ENCODE assay signal across 31 cellular contexts in the genomic region with DNA sequence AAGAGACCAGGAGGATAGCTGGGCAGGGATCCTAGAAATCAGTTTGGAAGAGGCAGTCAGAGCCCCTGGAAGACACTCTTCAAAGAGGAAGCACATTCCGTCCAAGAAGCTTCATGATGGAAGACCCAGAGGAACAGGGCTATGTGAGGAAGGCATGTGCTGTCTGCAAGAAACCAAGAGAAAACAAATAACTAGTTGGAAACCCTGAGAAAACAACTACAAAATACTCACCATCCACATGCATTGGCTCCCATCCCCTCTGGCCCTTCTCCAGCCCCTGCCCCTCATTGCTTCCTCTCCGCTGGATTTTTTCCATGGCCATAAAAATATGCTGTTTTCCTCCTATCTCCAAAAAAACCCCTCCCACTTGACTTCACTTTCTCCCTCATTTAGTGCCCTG. TPM values are rescaled to one million over a fixed set of nuclear protein-coding genes. Genes with fewer than 3 reads are reported as not detected.
"Had no signal": no experiment of that assay in that cellular context is flagged by ENCODE, and none has a peak within 500 bp of the region (broad histone marks: within the 10 kb centered on the region; RNA-seq: fewer than 3 reads in every experiment).

No MANE protein-coding gene starts in this region.

- H3K9me3 ChIP-seq: esophagus squamous epithelium, neutrophil, prostate gland, right lobe of liver, suprapubic skin, thyroid gland had no signal

- H3K27me3 ChIP-seq: cardiac muscle cell, neutrophil, right lobe of liver, suprapubic skin, thyroid gland had no signal

- H3K4me1 Mint-ChIP-seq: memory B cell; natural killer cell; stimulated activated naive CD8-positive, alpha-beta T cell treated with anti-CD3 and anti-CD28 coated beads, Interleukin-15, amount 100 ng/mL, for 72 hours had no signal

- H3K27ac ChIP-seq: cardiac muscle cell, coronary artery, esophagus squamous epithelium, heart right ventricle, neutrophil, parathyroid adenoma, prostate gland, right lobe of liver, suprapubic skin, thyroid gland had no signal

- H3K27me3 Mint-ChIP-seq: memory B cell had no signal

- H3K36me3 ChIP-seq: cardiac muscle cell, esophagus squamous epithelium, heart right ventricle, neutrophil, prostate gland, right lobe of liver, suprapubic skin, thyroid gland had no signal

- H3K4me3 Mint-ChIP-seq: effector memory CD8-positive, alpha-beta T cell; memory B cell; natural killer cell; neural crest cell; stimulated activated naive CD8-positive, alpha-beta T cell treated with anti-CD3 and anti-CD28 coated beads, Interleukin-15, amount 100 ng/mL, for 72 hours; type B pancreatic cell had no signal

- DNase-seq: dermis blood vessel endothelial cell; effector memory CD8-positive, alpha-beta T cell; erythroblast; esophagus squamous epithelium; glutamatergic neuron; heart right ventricle; hippocampal formation; left colon; natural killer cell; right lobe of liver; stimulated activated CD4-positive, alpha-beta T cell treated with anti-CD3 and anti-CD28 coated beads, Interleukin-12 subunit alpha, Interleukin-12 subunit beta, amount 100 ng/mL, for 4 hours; stimulated activated CD4-positive, alpha-beta T cell treated with anti-CD3 and anti-CD28 coated beads, Interleukin-1b, Interleukin-23, amount 100 ng/mL, for 48 hours; stimulated activated CD4-positive, alpha-beta T cell treated with anti-CD3 and anti-CD28 coated beads, Interleukin-4, amount 100 ng/mL, for 1 hour; stimulated activated CD8-positive, alpha-beta memory T cell treated with anti-CD3 and anti-CD28 coated beads, Interleukin-4, amount 100 ng/mL, for 48 hours; stimulated activated naive CD4-positive, alpha-beta T cell; stimulated activated naive CD8-positive, alpha-beta T cell treated with anti-CD3 and anti-CD28 coated beads, Interleukin-15, amount 100 ng/mL, for 72 hours had no signal

- H3K4me1 ChIP-seq: esophagus squamous epithelium, parathyroid adenoma, prostate gland, right lobe of liver, suprapubic skin had no signal

- ATAC-seq: effector memory CD8-positive, alpha-beta T cell; left colon; natural killer cell; right lobe of liver; stimulated activated naive CD8-positive, alpha-beta T cell treated with anti-CD3 and anti-CD28 coated beads, Interleukin-15, amount 100 ng/mL, for 72 hours had no signal

- H3K9me3 Mint-ChIP-seq: effector memory CD8-positive, alpha-beta T cell; natural killer cell had no signal

- H3K36me3 Mint-ChIP-seq: memory B cell, natural killer cell had no signal

- H3K4me3 ChIP-seq: cardiac muscle cell, coronary artery, esophagus squamous epithelium, heart right ventricle, lung, prostate gland, right lobe of liver, smooth muscle cell, suprapubic skin, thyroid gland had no signal

- H3K27ac Mint-ChIP-seq: effector memory CD8-positive, alpha-beta T cell; memory B cell; natural killer cell; type B pancreatic cell had no signal

RNA-seq across cellular contexts. Expression of a gene that starts 40.9 kb away (rescaled TPM):
- total RNA-seq: dermis blood vessel endothelial cell, fibroblast of villous mesenchyme, kidney epithelial cell, mononuclear cell, natural killer cell had no signal
